Comparison of ENCODE assay signal across 34 cellular contexts in genomic region chr1:180789460-180789859, GRCh38.
"Had no signal": no experiment of that assay in that cellular context is flagged by ENCODE, and none has a peak within 500 bp of the region (broad histone marks: within the 10 kb centered on the region; RNA-seq: fewer than 3 reads in every experiment).

No MANE protein-coding gene starts in this region.

- FAIRE-seq: colon had no signal

- H3K4me3 ChIP-seq: adrenal gland, body of pancreas, cardiac muscle cell, esophagus squamous epithelium, gastroesophageal sphincter, heart right ventricle, hepatocyte had no signal

- H3K36me3 ChIP-seq: adrenal gland, cardiac muscle cell, WERI-Rb-1 had no signal

- H3K4me1 ChIP-seq: adrenal gland, esophagus squamous epithelium had no signal

- H3K27ac Mint-ChIP-seq: activated CD4-positive, alpha-beta memory T cell treated with anti-CD3 and anti-CD28 coated beads for 36 hours; activated CD4-positive, alpha-beta T cell treated with anti-CD3 and anti-CD28 coated beads for 36 hours; activated CD4-positive, alpha-beta T cell treated with anti-CD3 and anti-CD28 coated beads, Interleukin-2, amount 10 ng/mL, durations not matched to agents 24 days and 14 days; activated CD8-positive, alpha-beta memory T cell treated with anti-CD3 and anti-CD28 coated beads, Interleukin-2, amount 10 ng/mL, durations not matched to agents 7 days and 5 days; activated CD8-positive, alpha-beta T cell treated with anti-CD3 and anti-CD28 coated beads, Interleukin-2, amount 10 ng/mL, durations not matched to agents 7 days and 5 days; activated naive CD4-positive, alpha-beta T cell treated with anti-CD3 and anti-CD28 coated beads for 36 hours; activated naive CD4-positive, alpha-beta T cell treated with anti-CD3 and anti-CD28 coated beads, Interleukin-2, amount 50 U/mL, for 24 hours; activated naive CD8-positive, alpha-beta T cell treated with anti-CD3 and anti-CD28 coated beads for 36 hours; activated naive CD8-positive, alpha-beta T cell treated with anti-CD3 and anti-CD28 coated beads, Interleukin-2, amount 50 U/mL, for 24 hours; activated T-helper 2 cell treated with anti-CD3 and anti-CD28 coated beads, Interferon-gamma antibody, Interleukin-2, Interleukin-4, amounts not matched to agents 10 μg/mL and 5 μg/mL and 100 μg/mL, durations not matched to agents 14 hours and 24 hours and 36 hours; effector memory CD8-positive, alpha-beta T cell had no signal

- DNase-seq: activated CD4-positive, alpha-beta memory T cell treated with anti-CD3 and anti-CD28 coated beads for 36 hours; activated CD4-positive, alpha-beta T cell treated with anti-CD3 and anti-CD28 coated beads for 36 hours; activated CD4-positive, alpha-beta T cell treated with anti-CD3 and anti-CD28 coated beads, Interleukin-2, amount 10 ng/mL, durations not matched to agents 24 days and 14 days; activated CD4-positive, CD25-positive, alpha-beta regulatory T cell; activated CD4-positive, CD25-positive, alpha-beta regulatory T cell treated with anti-CD3 and anti-CD28 coated beads, Interleukin-2, amount 50 U/mL, for 72 hours; activated CD8-positive, alpha-beta memory T cell treated with anti-CD3 and anti-CD28 coated beads, Interleukin-2, amount 10 ng/mL, durations not matched to agents 7 days and 5 days; activated CD8-positive, alpha-beta memory T cell treated with anti-CD3 and anti-CD28 coated beads, Interleukin-2, amount 50 U/mL, for 4 hours; activated CD8-positive, alpha-beta T cell treated with anti-CD3 and anti-CD28 coated beads, Interleukin-2, amount 10 ng/mL, durations not matched to agents 7 days and 5 days; activated effector memory CD4-positive, alpha-beta T cell treated with anti-CD3 and anti-CD28 coated beads, Interleukin-2, amount 50 U/mL, for 16 hours; activated naive CD4-positive, alpha-beta T cell treated with anti-CD3 and anti-CD28 coated beads for 36 hours; activated naive CD8-positive, alpha-beta T cell treated with anti-CD3 and anti-CD28 coated beads for 36 hours; activated naive CD8-positive, alpha-beta T cell treated with anti-CD3 and anti-CD28 coated beads, Interleukin-2, amount 50 U/mL, for 24 hours; activated T-cell treated with anti-CD3 and anti-CD28 coated beads, Interleukin-2, amount 50 U/mL, for 1 hour; adrenal gland; amygdala; aorta; body of pancreas; central memory CD4-positive, alpha-beta T cell; cortex of kidney; dermis blood vessel endothelial cell; effector CD4-positive, alpha-beta T cell; effector memory CD8-positive, alpha-beta T cell; esophagus squamous epithelium; foreskin melanocyte; heart right ventricle; T-helper 2 cell; WERI-Rb-1 had no signal

- H3K4me2 ChIP-seq: hepatocyte had no signal

- H3K9me3 ChIP-seq: adrenal gland, body of pancreas, esophagus squamous epithelium, gastroesophageal sphincter, heart right ventricle had no signal

- H3K27me3 Mint-ChIP-seq: activated CD4-positive, alpha-beta memory T cell treated with anti-CD3 and anti-CD28 coated beads for 36 hours; activated CD4-positive, alpha-beta T cell treated with anti-CD3 and anti-CD28 coated beads for 36 hours; activated CD4-positive, alpha-beta T cell treated with anti-CD3 and anti-CD28 coated beads, Interleukin-2, amount 10 ng/mL, durations not matched to agents 24 days and 14 days; activated CD8-positive, alpha-beta memory T cell treated with anti-CD3 and anti-CD28 coated beads, Interleukin-2, amount 10 ng/mL, durations not matched to agents 7 days and 5 days; activated naive CD4-positive, alpha-beta T cell treated with anti-CD3 and anti-CD28 coated beads, Interleukin-2, amount 50 U/mL, for 24 hours; activated naive CD8-positive, alpha-beta T cell treated with anti-CD3 and anti-CD28 coated beads for 36 hours; activated naive CD8-positive, alpha-beta T cell treated with anti-CD3 and anti-CD28 coated beads, Interleukin-2, amount 50 U/mL, for 24 hours; effector memory CD8-positive, alpha-beta T cell had no signal

- H3K4me3 Mint-ChIP-seq: activated CD4-positive, alpha-beta memory T cell treated with anti-CD3 and anti-CD28 coated beads for 36 hours; activated CD4-positive, alpha-beta T cell treated with anti-CD3 and anti-CD28 coated beads for 36 hours; activated CD4-positive, alpha-beta T cell treated with anti-CD3 and anti-CD28 coated beads, Interleukin-2, amount 10 ng/mL, durations not matched to agents 24 days and 14 days; activated CD8-positive, alpha-beta memory T cell treated with anti-CD3 and anti-CD28 coated beads, Interleukin-2, amount 10 ng/mL, durations not matched to agents 7 days and 5 days; activated CD8-positive, alpha-beta T cell treated with anti-CD3 and anti-CD28 coated beads, Interleukin-2, amount 10 ng/mL, durations not matched to agents 7 days and 5 days; activated naive CD4-positive, alpha-beta T cell treated with anti-CD3 and anti-CD28 coated beads for 36 hours; activated naive CD4-positive, alpha-beta T cell treated with anti-CD3 and anti-CD28 coated beads, Interleukin-2, amount 50 U/mL, for 24 hours; activated naive CD8-positive, alpha-beta T cell treated with anti-CD3 and anti-CD28 coated beads for 36 hours; activated naive CD8-positive, alpha-beta T cell treated with anti-CD3 and anti-CD28 coated beads, Interleukin-2, amount 50 U/mL, for 24 hours; effector memory CD8-positive, alpha-beta T cell had no signal

- ATAC-seq: activated CD4-positive, alpha-beta T cell treated with anti-CD3 and anti-CD28 coated beads for 36 hours; activated CD8-positive, alpha-beta memory T cell treated with anti-CD3 and anti-CD28 coated beads, Interleukin-2, amount 10 ng/mL, durations not matched to agents 7 days and 5 days; activated CD8-positive, alpha-beta T cell treated with anti-CD3 and anti-CD28 coated beads, Interleukin-2, amount 10 ng/mL, durations not matched to agents 7 days and 5 days; activated naive CD8-positive, alpha-beta T cell treated with anti-CD3 and anti-CD28 coated beads, Interleukin-2, amount 50 U/mL, for 24 hours; body of pancreas; effector memory CD8-positive, alpha-beta T cell; gastroesophageal sphincter had no signal

- H3K9me3 Mint-ChIP-seq: activated CD4-positive, alpha-beta memory T cell treated with anti-CD3 and anti-CD28 coated beads for 36 hours; activated CD4-positive, alpha-beta T cell treated with anti-CD3 and anti-CD28 coated beads, Interleukin-2, amount 10 ng/mL, durations not matched to agents 24 days and 14 days; activated naive CD4-positive, alpha-beta T cell treated with anti-CD3 and anti-CD28 coated beads for 36 hours; activated naive CD4-positive, alpha-beta T cell treated with anti-CD3 and anti-CD28 coated beads, Interleukin-2, amount 50 U/mL, for 24 hours; activated naive CD8-positive, alpha-beta T cell treated with anti-CD3 and anti-CD28 coated beads for 36 hours; activated naive CD8-positive, alpha-beta T cell treated with anti-CD3 and anti-CD28 coated beads, Interleukin-2, amount 50 U/mL, for 24 hours; activated T-helper 2 cell treated with anti-CD3 and anti-CD28 coated beads, Interferon-gamma antibody, Interleukin-2, Interleukin-4, amounts not matched to agents 10 μg/mL and 5 μg/mL and 100 μg/mL, durations not matched to agents 14 hours and 24 hours and 36 hours; effector memory CD8-positive, alpha-beta T cell had no signal

- H3K27me3 ChIP-seq: adrenal gland, body of pancreas, cardiac muscle cell, esophagus squamous epithelium, gastroesophageal sphincter, heart right ventricle, hepatocyte had no signal

- H3K27ac ChIP-seq: adrenal gland, body of pancreas, cardiac muscle cell, epithelial cell of prostate, esophagus squamous epithelium, gastroesophageal sphincter, heart right ventricle, hepatocyte, WERI-Rb-1 had no signal

- H2AFZ ChIP-seq: hepatocyte had no signal
